ENCODE assay signal across 6 cellular contexts in genomic region chr11:6249822-6250555, GRCh38. TPM values are rescaled to one million over a fixed set of nuclear protein-coding genes. Genes with fewer than 3 reads are reported as not detected.
DNase-seq lines count a peak whose midpoint lies in the region; ATAC-seq and TF ChIP-seq lines count a peak whose summit lies in the region.

No MANE protein-coding gene starts in this region.

- no peak for TF ChIP-seq EP300 in gastroesophageal sphincter (IDR thresholded peaks at IDR 0.05)

- no peak overlapping the region for H2BK20ac ChIP-seq in H9 (ENCODE audit: low read depth, low read length, poor library complexity, severe bottlenecking)

- no peaks in the 10 kb centered on the region for H3K9me3 Mint-ChIP-seq in glutamatergic neuron (ENCODE audit: unreplicated experiment)
- no peaks in the 10 kb centered on the region; a peak in 1 of 5 replicates for H3K9me3 Mint-ChIP-seq in H9

- H3K4me1 ChIP-seq in gastroesophageal sphincter (peaks cover 0 to 13% (median 2%) of the 10 kb centered on the region in 3 donors), uterus (no peaks in the 10 kb centered on the region), H9 (ENCODE audit: insufficient read depth, low read length) (no peaks in the 10 kb centered on the region)

- DNase-seq in NCI-H146 (lab: John Stamatoyannopoulos, UW) = peak; percentile 11
- DNase-seq in NCI-H146 treated with DMSO at 0.1 percent for 48 hours (lab: John Stamatoyannopoulos, UW; ENCODE audit: unreplicated experiment) = no peak
- peak; percentile 85 to 88 for DNase-seq in uterus
- no peak for DNase-seq in glutamatergic neuron
- DNase-seq in H9 = no peak

- H3K23ac ChIP-seq in H9 (ENCODE audit: insufficient read length, low read depth, low read length) = no peak overlapping the region

- H4K20me1 ChIP-seq in H9 (ENCODE audit: control insufficient read depth, insufficient read depth, insufficient read length) = no peaks in the 10 kb centered on the region

- no peak overlapping the region for H2BK120ac ChIP-seq in H9 (ENCODE audit: low read depth, low read length, poor library complexity, severe bottlenecking)

- no peak overlapping the region for H3K14ac ChIP-seq in H9 (ENCODE audit: insufficient read depth, low read length)

- H3K4ac ChIP-seq in H9 (ENCODE audit: low read depth, low read length) = no peak overlapping the region

- H3K4me3 Mint-ChIP-seq in glutamatergic neuron (ENCODE audit: unreplicated experiment) = no peak overlapping the region
- H3K4me3 Mint-ChIP-seq in H9 = no peak overlapping the region

- intact Hi-C loops in uterus (cut with DNase I; ENCODE audit: low total_unique reads) = no loop called here

- H3K4me1 Mint-ChIP-seq in glutamatergic neuron (ENCODE audit: low read depth, unreplicated experiment) = peaks cover 11% of the 10 kb centered on the region
- H3K4me1 Mint-ChIP-seq in H9 = peaks cover 10% of the 10 kb centered on the region in 2 experiments

- H3K56ac ChIP-seq in H9 (ENCODE audit: insufficient read length, low read depth, low read length) = no peak overlapping the region

- H3K9ac ChIP-seq in H9 (ENCODE audit: extremely low read depth, insufficient read length, low read length) = no peak overlapping the region

- peak; percentile 10 for ATAC-seq in gastroesophageal sphincter

- H2AK5ac ChIP-seq in H9 (ENCODE audit: insufficient read length, low read length) = no peak overlapping the region

- no peak overlapping the region for H3K27ac Mint-ChIP-seq in glutamatergic neuron (ENCODE audit: unreplicated experiment)
- H3K27ac Mint-ChIP-seq in H9 = no peak overlapping the region

- TF ChIP-seq POLR2A in gastroesophageal sphincter (IDR thresholded peaks at IDR 0.05) (no peak), uterus (IDR thresholded peaks at IDR 0.05) (no peak)

- H3K79me1 ChIP-seq in H9 (ENCODE audit: insufficient read depth, low read depth, low read length, poor library complexity, severe bottlenecking) = no peaks in the 10 kb centered on the region

- H3K36me3 Mint-ChIP-seq in glutamatergic neuron (ENCODE audit: unreplicated experiment) (no peaks in the 10 kb centered on the region), H9 (ENCODE audit: insufficient read depth in 1 of 3, low read depth in 3 of 3) (no peaks in the 10 kb centered on the region)

- no peak overlapping the region for H3T11ph ChIP-seq in H9 (ENCODE audit: low read length)

- TF ChIP-seq CTCF in gastroesophageal sphincter (IDR thresholded peaks at IDR 0.05) (no peak), uterus (IDR thresholded peaks at IDR 0.05) (no peak), glutamatergic neuron (IDR thresholded peaks at IDR 0.05; ENCODE audit: partially characterized antibody, unreplicated experiment) (no peak), H9 (conservative IDR thresholded peaks at IDR 0.05) (no peak)

- H3K23me2 ChIP-seq in H9 (ENCODE audit: insufficient read length, low read depth, low read length, poor library complexity, severe bottlenecking) = no peaks in the 10 kb centered on the region

- H4K8ac ChIP-seq in H9 (replicated peaks; ENCODE audit: insufficient read length, low read depth, low read length) = no peak overlapping the region

- H3K4me3 ChIP-seq in gastroesophageal sphincter (no peak overlapping the region), uterus (no peak overlapping the region)

- H3K27ac ChIP-seq in gastroesophageal sphincter (no peak overlapping the region), uterus (peak overlapping the region; percentile 50 to 64), H9 (ENCODE audit: insufficient read length, low read depth, low read length) (no peak overlapping the region)

- no peak overlapping the region for H2AFZ ChIP-seq in H9 (ENCODE audit: low read length)

- H2BK12ac ChIP-seq in H9 (ENCODE audit: insufficient read length, low read depth, low read length) = no peak overlapping the region

- no peak overlapping the region for H4K91ac ChIP-seq in H9 (ENCODE audit: insufficient read length, low read depth, low read length)

- H3K27me3 Mint-ChIP-seq in glutamatergic neuron (ENCODE audit: unreplicated experiment) = peaks cover 2% of the 10 kb centered on the region
- peaks cover 9% of the 10 kb centered on the region for H3K27me3 Mint-ChIP-seq in H9 (ENCODE audit: low read depth)

- WGBS in gastroesophageal sphincter (ENCODE audit: low coverage in 1 of 2), 2 donors = 71% methylated on average over 3 of the region's 3 CpGs; no CpG with 5 or more reads in 1 of the 2 donors
- no CpG with 5 or more reads among the region's 3 CpGs for WGBS in H9 (ENCODE audit: extremely low coverage, insufficient read length, low lambda C conversion rate)

- no peak overlapping the region for H3K4me2 ChIP-seq in H9 (ENCODE audit: insufficient read depth, insufficient read length, low read length)

- no peak overlapping the region for H2BK5ac ChIP-seq in H9 (ENCODE audit: insufficient read length, low read length)

- H3K36me3 ChIP-seq in gastroesophageal sphincter (no peaks in the 10 kb centered on the region), uterus (no peaks in the 10 kb centered on the region)

- H3K27me3 ChIP-seq in gastroesophageal sphincter (no peaks in the 10 kb centered on the region), uterus (no peaks in the 10 kb centered on the region), H9 (ENCODE audit: insufficient read depth, low read length) (no peaks in the 10 kb centered on the region)

- no peak overlapping the region for H2BK15ac ChIP-seq in H9 (ENCODE audit: low read depth, low read length)

- H3K9me3 ChIP-seq in gastroesophageal sphincter (no peaks in the 10 kb centered on the region), uterus (no peaks in the 10 kb centered on the region), H9 (ENCODE audit: control insufficient read depth, low read depth, low read length) (no peaks in the 10 kb centered on the region)

- H3K18ac ChIP-seq in H9 (ENCODE audit: insufficient read length, low read depth, low read length) = no peak overlapping the region

- H4K5ac ChIP-seq in H9 (ENCODE audit: insufficient read length, low read depth, low read length) = no peak overlapping the region

- H3K79me2 ChIP-seq in H9 (ENCODE audit: insufficient read depth, low read length) = no peaks in the 10 kb centered on the region

RNA-seq across cellular contexts. Expression of gene CCKBR, which starts 9.6 kb away (rescaled TPM):
- total RNA-seq in gastroesophageal sphincter = under 1 TPM in 2 of 4 donors, not detected in 2; 0.16 to 0.22 TPM
- not detected for total RNA-seq in uterus
- total RNA-seq in glutamatergic neuron (ENCODE audit: unreplicated experiment) = 0.96 TPM
- total RNA-seq in H9 (2021) = 10.6 and 10.9 TPM in 2 replicates

RNA-seq across cellular contexts. Expression of gene CNGA4, which starts 11.1 kb away (rescaled TPM):
- under 1 TPM in 1 of 4 donors, not detected in 3; 0.73 TPM for total RNA-seq in gastroesophageal sphincter
- under 1 TPM in 3 of 4 donors, not detected in 1; 0.26 to 0.90 (median 0.30) TPM for total RNA-seq in uterus
- not detected for total RNA-seq in glutamatergic neuron (ENCODE audit: unreplicated experiment)
- 0.11 and 0.20 TPM in 2 replicates for total RNA-seq in H9 (2021)

RNA-seq across cellular contexts. Expression of gene FHIP1B, which starts 15.6 kb away (rescaled TPM):
- total RNA-seq in gastroesophageal sphincter (10 to 100 TPM; 13.0 to 50.4 (median 20.0) TPM), uterus (10 to 100 TPM; 15.4 to 39.8 (median 30.7) TPM), glutamatergic neuron (ENCODE audit: unreplicated experiment) (25.3 TPM), H9 (2021) (27.4 and 28.5 TPM in 2 replicates)

RNA-seq across cellular contexts. Expression of gene C11orf42, which starts 44.6 kb away (rescaled TPM):
- total RNA-seq in gastroesophageal sphincter (not detected), uterus (not detected), glutamatergic neuron (ENCODE audit: unreplicated experiment) (not detected), H9 (2021) (not detected in 2 replicates)

RNA-seq across cellular contexts. Expression of gene OR52W1, which starts 51.0 kb away (rescaled TPM):
- not detected for total RNA-seq in gastroesophageal sphincter
- not detected for total RNA-seq in uterus
- total RNA-seq in glutamatergic neuron (ENCODE audit: unreplicated experiment) = not detected
- total RNA-seq in H9 (2021) = not detected in 2 replicates

Comparison
In these comparisons a context has a peak if more than half of its experiments do, and no peak if none do; other contexts are left out.
1. DNase-seq: peak in NCI-H146 (single experiment) and uterus (2 of 2); none in NCI-H146 treated with DMSO at 0.1 percent for 48 hours (single experiment), glutamatergic neuron (single experiment) and H9 (single experiment).
2. H3K27ac ChIP-seq: peak in uterus (2 of 2); none in gastroesophageal sphincter (0 of 4) and H9 (single experiment).